Comparison of ENCODE assay signal across 16 cellular contexts in genomic region chr7:123131556-123132345, GRCh38.
"Had no signal": no experiment of that assay in that cellular context is flagged by ENCODE, and none has a peak within 500 bp of the region (broad histone marks: within the 10 kb centered on the region; RNA-seq: fewer than 3 reads in every experiment).

No MANE protein-coding gene starts in this region.

- DNase-seq: effector CD8-positive, alpha-beta T cell; foreskin melanocyte; head of caudate nucleus; hypothalamus; kidney glomerular epithelial cell; mesendoderm; naive B cell; occipital lobe; pancreas; right cardiac atrium; small intestine; stimulated activated CD4-positive, alpha-beta T cell treated with anti-CD3 and anti-CD28 coated beads, Interleukin-12 subunit alpha, Interleukin-12 subunit beta, amount 100 ng/mL, for 4 hours; stimulated activated naive CD4-positive, alpha-beta T cell; stomach; trophoblast cell had no signal

- H3K27ac ChIP-seq: pancreas, stomach, thoracic aorta had no signal
